Comparison of ENCODE assay signal across 2 cellular contexts in the genomic region with DNA sequence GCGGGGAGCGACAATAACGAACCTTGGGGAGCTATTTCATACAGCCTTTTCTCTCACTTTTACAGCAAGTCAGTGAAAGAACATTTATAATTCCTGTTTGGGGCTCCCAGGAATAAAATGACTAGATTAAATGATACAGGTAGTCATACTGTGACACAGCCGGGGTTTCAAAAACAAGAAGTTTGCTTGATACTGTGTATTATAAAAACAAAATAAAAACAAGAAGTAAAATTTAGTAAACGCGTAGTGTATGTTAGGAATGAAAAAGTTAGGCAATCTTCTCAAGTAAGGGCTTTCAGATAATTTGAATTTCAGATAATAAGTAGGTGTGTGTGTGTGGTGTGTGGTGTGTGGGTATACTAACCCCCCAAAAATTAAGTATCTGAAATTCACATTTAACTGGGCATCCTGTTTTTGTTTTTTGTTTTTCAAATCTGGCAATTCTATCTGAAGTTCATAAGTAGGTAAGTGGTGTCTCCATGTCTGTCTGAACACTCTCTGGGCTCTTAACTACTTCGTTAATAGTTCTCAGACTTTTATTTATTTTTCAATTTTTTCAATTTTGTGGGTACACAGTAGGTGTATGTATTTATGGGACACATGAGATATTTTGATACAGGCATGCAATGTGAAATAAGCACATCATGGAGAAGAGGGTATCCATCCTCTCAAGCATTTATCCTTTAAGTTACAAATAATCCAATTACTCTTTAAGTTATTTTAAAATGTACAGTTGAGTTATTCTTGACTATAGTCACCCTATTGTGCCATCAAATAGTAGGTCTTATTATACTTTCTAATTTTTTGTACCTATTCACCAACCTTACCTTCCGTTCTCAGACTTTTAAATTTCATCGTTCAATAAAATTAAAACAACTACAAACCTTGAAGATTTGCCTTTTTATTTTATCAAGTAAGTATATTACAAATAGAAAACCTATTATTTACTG.
TF ChIP-seq lines count a peak whose summit lies in the region.

No MANE protein-coding gene starts in this region.

TF ChIP-seq in SK-N-SH, 30 proteins besides CTCF, POLR2A, EP300 and RAD21:
- TF ChIP-seq RCOR1 (IDR thresholded peaks at IDR 0.05; ENCODE audit: low read length) (no peak), FOXM1 (IDR thresholded peaks at IDR 0.05; ENCODE audit: low read depth) (no peak), FOSL2 (IDR thresholded peaks at IDR 0.05; ENCODE audit: borderline replicate concordance, low read depth) (no peak)

TF ChIP-seq in SK-N-SH treated with all-trans-retinoic acid at 6 μM for 48 hours, 23 proteins besides CTCF, POLR2A, EP300 and RAD21 (continued from another document):
- TF ChIP-seq RARB (CRISPR knock-in tag; IDR thresholded peaks at IDR 0.05) = no peak
- no peak for TF ChIP-seq ZFP30 (CRISPR knock-in tag; IDR thresholded peaks at IDR 0.05)
- TF ChIP-seq GLIS3 (CRISPR knock-in tag; IDR thresholded peaks at IDR 0.05) = no peak
- no peak for TF ChIP-seq ARNTL (CRISPR knock-in tag; IDR thresholded peaks at IDR 0.05; ENCODE audit: borderline replicate concordance, low read depth)
- no peak for TF ChIP-seq ZNF565 (CRISPR knock-in tag; conservative IDR thresholded peaks at IDR 0.05; ENCODE audit: low read depth)
- TF ChIP-seq, protein P1, sequence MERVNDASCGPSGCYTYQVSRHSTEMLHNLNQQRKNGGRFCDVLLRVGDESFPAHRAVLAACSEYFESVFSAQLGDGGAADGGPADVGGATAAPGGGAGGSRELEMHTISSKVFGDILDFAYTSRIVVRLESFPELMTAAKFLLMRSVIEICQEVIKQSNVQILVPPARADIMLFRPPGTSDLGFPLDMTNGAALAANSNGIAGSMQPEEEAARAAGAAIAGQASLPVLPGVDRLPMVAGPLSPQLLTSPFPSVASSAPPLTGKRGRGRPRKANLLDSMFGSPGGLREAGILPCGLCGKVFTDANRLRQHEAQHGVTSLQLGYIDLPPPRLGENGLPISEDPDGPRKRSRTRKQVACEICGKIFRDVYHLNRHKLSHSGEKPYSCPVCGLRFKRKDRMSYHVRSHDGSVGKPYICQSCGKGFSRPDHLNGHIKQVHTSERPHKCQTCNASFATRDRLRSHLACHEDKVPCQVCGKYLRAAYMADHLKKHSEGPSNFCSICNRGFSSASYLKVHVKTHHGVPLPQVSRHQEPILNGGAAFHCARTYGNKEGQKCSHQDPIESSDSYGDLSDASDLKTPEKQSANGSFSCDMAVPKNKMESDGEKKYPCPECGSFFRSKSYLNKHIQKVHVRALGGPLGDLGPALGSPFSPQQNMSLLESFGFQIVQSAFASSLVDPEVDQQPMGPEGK (CRISPR knock-in tag; IDR thresholded peaks at IDR 0.05; ENCODE audit: borderline replicate concordance) = no peak
- no peak for TF ChIP-seq BACH2 (CRISPR knock-in tag; IDR thresholded peaks at IDR 0.05; ENCODE audit: borderline replicate concordance)
- TF ChIP-seq ISL1 (CRISPR knock-in tag; IDR thresholded peaks at IDR 0.05) = no peak
- TF ChIP-seq POU6F1 (CRISPR knock-in tag; IDR thresholded peaks at IDR 0.05; ENCODE audit: borderline replicate concordance, low read depth) = no peak
- no peak for TF ChIP-seq TOX (CRISPR knock-in tag; IDR thresholded peaks at IDR 0.05; ENCODE audit: borderline replicate concordance)
- no peak for TF ChIP-seq TCF4 (CRISPR knock-in tag; IDR thresholded peaks at IDR 0.05; ENCODE audit: borderline replicate concordance)
- TF ChIP-seq CREB5 (CRISPR knock-in tag; IDR thresholded peaks at IDR 0.05; ENCODE audit: low read depth) = no peak
